In genomic region chr2:108184421-108184820, GRCh38 we compare ENCODE assay signal across 8 cellular contexts. TPM values are rescaled to one million over a fixed set of nuclear protein-coding genes. Genes with fewer than 3 reads are reported as not detected.
A peak's percentile ranks its signal among the peaks of the same experiment; 100 is the strongest.
DNase-seq lines count a peak whose midpoint lies in the region; ATAC-seq and TF ChIP-seq lines count a peak whose summit lies in the region.

No MANE protein-coding gene starts in this region.

- H2AK5ac ChIP-seq in mesendoderm (ENCODE audit: low read length), result no peak overlapping the region

- no peaks in the 10 kb centered on the region for H3K27me3 ChIP-seq in mesendoderm (ENCODE audit: insufficient read depth, low read length, poor library complexity)

- no peak overlapping the region for H2BK5ac ChIP-seq in mesendoderm (ENCODE audit: low read length)

- H3K9me3 Mint-ChIP-seq in T-cell, result no peaks in the 10 kb centered on the region
- H3K9me3 Mint-ChIP-seq in naive thymus-derived CD8-positive, alpha-beta T cell, result no peaks in the 10 kb centered on the region
- H3K9me3 Mint-ChIP-seq in activated CD4-positive, alpha-beta T cell treated with anti-CD3 and anti-CD28 coated beads for 36 hours (ENCODE audit: low read depth), result no peaks in the 10 kb centered on the region

- no peak overlapping the region for H4K5ac ChIP-seq in mesendoderm (ENCODE audit: low read length)

- POLR2A ChIA-PET in T-cell (lab: Charles Lee), result no interaction called here
- POLR2A ChIA-PET in naive thymus-derived CD8-positive, alpha-beta T cell (lab: Charles Lee), result no interaction called here
- POLR2A ChIA-PET in activated CD4-positive, alpha-beta T cell treated with anti-CD3 and anti-CD28 coated beads for 36 hours (lab: Charles Lee), result no interaction called here

- H3K23ac ChIP-seq in mesendoderm (ENCODE audit: low read length), result no peak overlapping the region

- WGBS in mesendoderm (ENCODE audit: extremely low coverage, insufficient coverage, low lambda C conversion rate), result no CpG with 5 or more reads among the region's 2 CpGs

- CTCF ChIA-PET in T-cell (lab: Charles Lee), result no interaction called here
- CTCF ChIA-PET in activated CD4-positive, alpha-beta T cell treated with anti-CD3 and anti-CD28 coated beads for 36 hours (lab: Charles Lee), result interaction anchor here (0.7 to 1.0 kb wide), 4 partner anchors 10 to 1546 kb away, joined by 3 read pairs; no protein-coding TSS in a partner anchor

- H2BK120ac ChIP-seq in mesendoderm (ENCODE audit: low read depth, low read length), result no peak overlapping the region

- no peak overlapping the region for H3K4me2 ChIP-seq in mesendoderm (ENCODE audit: low read length)

- no peak overlapping the region for H3K18ac ChIP-seq in mesendoderm (ENCODE audit: low read length)

- peak; percentile 58 for TF ChIP-seq CTCF in GM12873 (IDR thresholded peaks at IDR 0.05; ENCODE audit: insufficient read depth, low read depth, low read length, missing control alignments)

- peaks cover 9 to 11% of the 10 kb centered on the region in 2 donors for H3K27me3 Mint-ChIP-seq in T-cell
- peaks cover 0 to 15% (median 13%) of the 10 kb centered on the region in 5 donors for H3K27me3 Mint-ChIP-seq in naive thymus-derived CD8-positive, alpha-beta T cell
- H3K27me3 Mint-ChIP-seq in activated CD4-positive, alpha-beta T cell treated with anti-CD3 and anti-CD28 coated beads for 36 hours, result peaks cover 9% of the 10 kb centered on the region

- no peaks in the 10 kb centered on the region for H3K79me2 ChIP-seq in mesendoderm (ENCODE audit: control insufficient read depth, insufficient read depth, low read length)

- H2BK15ac ChIP-seq in mesendoderm (replicated peaks; ENCODE audit: low read depth), result no peak overlapping the region

- no peaks in the 10 kb centered on the region for H3K79me1 ChIP-seq in mesendoderm (ENCODE audit: low read length)

- no peaks in the 10 kb centered on the region for H3K36me3 Mint-ChIP-seq in T-cell
- no peaks in the 10 kb centered on the region for H3K36me3 Mint-ChIP-seq in naive thymus-derived CD8-positive, alpha-beta T cell
- no peaks in the 10 kb centered on the region for H3K36me3 Mint-ChIP-seq in activated CD4-positive, alpha-beta T cell treated with anti-CD3 and anti-CD28 coated beads for 36 hours (ENCODE audit: low read depth)

- no peak overlapping the region for H3K27ac ChIP-seq in mesendoderm (ENCODE audit: low read depth, low read length)

- no peak overlapping the region for H3K4ac ChIP-seq in mesendoderm (ENCODE audit: low read depth, low read length)

- no peaks in the 10 kb centered on the region for H3K4me1 ChIP-seq in mesendoderm (ENCODE audit: control insufficient read depth, low read depth, low read length)

- H3K36me3 ChIP-seq in mesendoderm (ENCODE audit: control insufficient read depth, insufficient read depth, low read length), result no peaks in the 10 kb centered on the region

- no peak overlapping the region for H3K4me3 ChIP-seq in mesendoderm (ENCODE audit: low read length)

- peak; percentile 68 for ATAC-seq in HG03103 (IDR thresholded peaks at IDR 0.05; ENCODE audit: low read depth, unreplicated experiment)
- no peak for ATAC-seq in T-cell (replicated peaks in 1 of 4)
- ATAC-seq in naive thymus-derived CD8-positive, alpha-beta T cell, result no peak
- ATAC-seq in activated CD4-positive, alpha-beta T cell treated with anti-CD3 and anti-CD28 coated beads for 36 hours, result no peak
- no peak for ATAC-seq in HG03280 (IDR thresholded peaks at IDR 0.05; ENCODE audit: unreplicated experiment)

- H3K4me1 Mint-ChIP-seq in T-cell, result no peaks in the 10 kb centered on the region
- no peaks in the 10 kb centered on the region for H3K4me1 Mint-ChIP-seq in naive thymus-derived CD8-positive, alpha-beta T cell
- H3K4me1 Mint-ChIP-seq in activated CD4-positive, alpha-beta T cell treated with anti-CD3 and anti-CD28 coated beads for 36 hours, result no peaks in the 10 kb centered on the region

- H3K9ac ChIP-seq in mesendoderm (ENCODE audit: low read length), result no peak overlapping the region

- H3K4me3 Mint-ChIP-seq in T-cell, result no peak overlapping the region
- H3K4me3 Mint-ChIP-seq in naive thymus-derived CD8-positive, alpha-beta T cell, result no peak overlapping the region
- H3K4me3 Mint-ChIP-seq in activated CD4-positive, alpha-beta T cell treated with anti-CD3 and anti-CD28 coated beads for 36 hours, result no peak overlapping the region

- H4K8ac ChIP-seq in mesendoderm (ENCODE audit: low read depth, low read length), result no peak overlapping the region

- intact Hi-C loops in activated CD4-positive, alpha-beta T cell treated with anti-CD3 and anti-CD28 coated beads for 36 hours (cut with DNase I, micrococcal nuclease), result no loop called here

- H3K27ac Mint-ChIP-seq in T-cell, result no peak overlapping the region
- H3K27ac Mint-ChIP-seq in naive thymus-derived CD8-positive, alpha-beta T cell, result no peak overlapping the region
- H3K27ac Mint-ChIP-seq in activated CD4-positive, alpha-beta T cell treated with anti-CD3 and anti-CD28 coated beads for 36 hours, result no peak overlapping the region

- DNase-seq in SW480 (ENCODE audit: low spot score) (peak; percentile 42), mesendoderm (peak; percentile 43), T-cell (no peak)
- no peak for DNase-seq in naive thymus-derived CD8-positive, alpha-beta T cell
- DNase-seq in activated CD4-positive, alpha-beta T cell treated with anti-CD3 and anti-CD28 coated beads for 36 hours, result no peak

- no peak overlapping the region for H3K56ac ChIP-seq in mesendoderm (ENCODE audit: low read length)

RNA-seq across cellular contexts. Expression of gene SULT1C3, which starts 55.3 kb away (rescaled TPM):
- polyA plus RNA-seq in mesendoderm (2013, experiment 1 of 2), result not detected
- not detected for polyA plus RNA-seq in mesendoderm (2013, experiment 2 of 2)
- total RNA-seq in T-cell, result not detected
- not detected for total RNA-seq in naive thymus-derived CD8-positive, alpha-beta T cell
- polyA plus RNA-seq in naive thymus-derived CD8-positive, alpha-beta T cell, result not detected
- total RNA-seq in activated CD4-positive, alpha-beta T cell treated with anti-CD3 and anti-CD28 coated beads for 36 hours, result not detected

Comparison
In these comparisons a context has a peak if more than half of its experiments do, and no peak if none do; other contexts are left out.
1. DNase-seq: peak in SW480 (single experiment) and mesendoderm (single experiment); none in T-cell (0 of 34), naive thymus-derived CD8-positive, alpha-beta T cell (0 of 10) and activated CD4-positive, alpha-beta T cell treated with anti-CD3 and anti-CD28 coated beads for 36 hours (single experiment).